10 cellular contexts compared by ENCODE assay signal in genomic region chr1:162538815-162539431, GRCh38. TPM values are rescaled to one million over a fixed set of nuclear protein-coding genes. Genes with fewer than 3 reads are reported as not detected.
DNase-seq lines count a peak whose midpoint lies in the region; ATAC-seq and TF ChIP-seq lines count a peak whose summit lies in the region.
"Had no signal": no experiment of that assay in that cellular context is flagged by ENCODE, and none has a peak within 500 bp of the region (broad histone marks: within the 10 kb centered on the region; RNA-seq: fewer than 3 reads in every experiment).

No MANE protein-coding gene starts in this region.

- H3K9ac ChIP-seq in KMS-11 = no peak overlapping the region

- no peak for ATAC-seq in GM21367 (IDR thresholded peaks at IDR 0.05; ENCODE audit: unreplicated experiment)
- ATAC-seq: gastrocnemius medialis had no signal

- H3K4me2 ChIP-seq in KMS-11 = 0 out of 2 replicates have a peak overlapping the region, but pooled peaks have one; percentile 2

- DNase-seq in COLO829 (ENCODE audit: low spot score) (peak; percentile 54), amniotic stem cell (lab: John Stamatoyannopoulos, UW) (peak; percentile 69), kidney tubule cell (ENCODE audit: low spot score) (peak; percentile 97), NCI-H1092 treated with DMSO at 0.1 percent for 48 hours (lab: John Stamatoyannopoulos, UW) (no peak), left ventricle myocardium inferior (no peak)
- DNase-seq in stimulated activated CD4-positive, alpha-beta T cell treated with anti-CD3 and anti-CD28 coated beads, Interleukin-15, amount 100 ng/mL, for 24 hours = no peak
- DNase-seq: gastrocnemius medialis, GF-D8 had no signal

- intact Hi-C loops in left ventricle myocardium inferior (cut with micrococcal nuclease) = no loop called here

- no peak overlapping the region for H3K27ac ChIP-seq in KMS-11
- no peak overlapping the region for H3K27ac ChIP-seq in left ventricle myocardium inferior (replicated peaks)
- H3K27ac ChIP-seq: gastrocnemius medialis had no signal

- H3K79me2 ChIP-seq in KMS-11 (ENCODE audit: insufficient read depth, low read depth) = no peaks in the 10 kb centered on the region

- no peak overlapping the region for H3K4me3 ChIP-seq in KMS-11 (IDR thresholded peaks at IDR 0.05; ENCODE audit: insufficient read depth, low read depth, low read length)
- no peak overlapping the region for H3K4me3 ChIP-seq in left ventricle myocardium inferior
- H3K4me3 ChIP-seq: gastrocnemius medialis had no signal

- peaks cover 10% of the 10 kb centered on the region for H3K9me3 ChIP-seq in left ventricle myocardium inferior (replicated peaks)
- H3K9me3 ChIP-seq: gastrocnemius medialis had no signal

- H3K27me3 ChIP-seq in KMS-11 (ENCODE audit: insufficient read depth, low read depth) (no peaks in the 10 kb centered on the region), left ventricle myocardium inferior (ENCODE audit: low read depth) (no peaks in the 10 kb centered on the region)
- H3K27me3 ChIP-seq: gastrocnemius medialis had no signal

- no peak for TF ChIP-seq CTCF in KMS-11 (conservative IDR thresholded peaks at IDR 0.05; ENCODE audit: low read depth, low read length)
- no peak for TF ChIP-seq CTCF in left ventricle myocardium inferior (IDR thresholded peaks at IDR 0.05; ENCODE audit: borderline replicate concordance)

- H3K36me3 ChIP-seq in KMS-11 (ENCODE audit: insufficient read depth) (no peaks in the 10 kb centered on the region), left ventricle myocardium inferior (no peaks in the 10 kb centered on the region)
- H3K36me3 ChIP-seq: gastrocnemius medialis had no signal

- H4K20me1 ChIP-seq in KMS-11 (ENCODE audit: insufficient read depth) = no peaks in the 10 kb centered on the region

- H2AFZ ChIP-seq in KMS-11 (ENCODE audit: low read depth) = no peak overlapping the region

- H3K4me1 ChIP-seq in KMS-11 (ENCODE audit: low read depth, poor library complexity, severe bottlenecking) (peaks cover 10% of the 10 kb centered on the region), left ventricle myocardium inferior (peaks cover 11% of the 10 kb centered on the region)
- H3K4me1 ChIP-seq: gastrocnemius medialis had no signal

RNA-seq across cellular contexts. Expression of gene UAP1, which starts 22.6 kb away (rescaled TPM):
- 26.5 TPM for total RNA-seq in left ventricle myocardium inferior

RNA-seq across cellular contexts. Expression of gene UHMK1, which starts 41.3 kb away (rescaled TPM):
- 20.7 TPM for total RNA-seq in left ventricle myocardium inferior

Comparison
In these comparisons a context has a peak if more than half of its experiments do, and no peak if none do; other contexts are left out.
1. DNase-seq: peak in COLO829 (single experiment), amniotic stem cell (single experiment) and kidney tubule cell (single experiment); none in stimulated activated CD4-positive, alpha-beta T cell treated with anti-CD3 and anti-CD28 coated beads, Interleukin-15, amount 100 ng/mL, for 24 hours (single experiment), NCI-H1092 treated with DMSO at 0.1 percent for 48 hours (single experiment) and left ventricle myocardium inferior (single experiment).